ENCODE assay signal across 2 cellular contexts in genomic region chr2:119254601-119255080, GRCh38.
TF ChIP-seq lines count a peak whose summit lies in the region.

No MANE protein-coding gene starts in this region.

TF ChIP-seq in HCT116, 20 proteins besides CTCF, POLR2A, EP300 and RAD21:
- no peak for TF ChIP-seq YY1 (IDR thresholded peaks at IDR 0.05; ENCODE audit: extremely low read depth, insufficient replicate concordance, low read depth, low read length)
- no peak for TF ChIP-seq FOSL1 (IDR thresholded peaks at IDR 0.05; ENCODE audit: low read depth)
- no peak for TF ChIP-seq CBX3 (IDR thresholded peaks at IDR 0.05; ENCODE audit: low read depth)
- TF ChIP-seq EZH2 (IDR thresholded peaks at IDR 0.05): no peak
- TF ChIP-seq ATF3 (IDR thresholded peaks at IDR 0.05): no peak
- no peak for TF ChIP-seq ZNF274 (IDR thresholded peaks at IDR 0.05; ENCODE audit: low read depth, low read length)
- TF ChIP-seq, protein P1, sequence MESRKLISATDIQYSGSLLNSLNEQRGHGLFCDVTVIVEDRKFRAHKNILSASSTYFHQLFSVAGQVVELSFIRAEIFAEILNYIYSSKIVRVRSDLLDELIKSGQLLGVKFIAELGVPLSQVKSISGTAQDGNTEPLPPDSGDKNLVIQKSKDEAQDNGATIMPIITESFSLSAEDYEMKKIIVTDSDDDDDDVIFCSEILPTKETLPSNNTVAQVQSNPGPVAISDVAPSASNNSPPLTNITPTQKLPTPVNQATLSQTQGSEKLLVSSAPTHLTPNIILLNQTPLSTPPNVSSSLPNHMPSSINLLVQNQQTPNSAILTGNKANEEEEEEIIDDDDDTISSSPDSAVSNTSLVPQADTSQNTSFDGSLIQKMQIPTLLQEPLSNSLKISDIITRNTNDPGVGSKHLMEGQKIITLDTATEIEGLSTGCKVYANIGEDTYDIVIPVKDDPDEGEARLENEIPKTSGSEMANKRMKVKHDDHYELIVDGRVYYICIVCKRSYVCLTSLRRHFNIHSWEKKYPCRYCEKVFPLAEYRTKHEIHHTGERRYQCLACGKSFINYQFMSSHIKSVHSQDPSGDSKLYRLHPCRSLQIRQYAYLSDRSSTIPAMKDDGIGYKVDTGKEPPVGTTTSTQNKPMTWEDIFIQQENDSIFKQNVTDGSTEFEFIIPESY (IDR thresholded peaks at IDR 0.05; ENCODE audit: extremely low read depth, insufficient replicate concordance, low read length): no peak
- no peak for TF ChIP-seq POLR2AphosphoS5 (IDR thresholded peaks at IDR 0.05; ENCODE audit: low read depth, low read length)
- TF ChIP-seq SIN3A (IDR thresholded peaks at IDR 0.05; ENCODE audit: low read depth): no peak
- no peak for TF ChIP-seq MAX (IDR thresholded peaks at IDR 0.05)
- no peak for TF ChIP-seq ELF1 (IDR thresholded peaks at IDR 0.05; ENCODE audit: borderline replicate concordance, low read depth)
- TF ChIP-seq SRF (IDR thresholded peaks at IDR 0.05; ENCODE audit: low read depth): no peak
- TF ChIP-seq TCF7L2 (IDR thresholded peaks at IDR 0.05; ENCODE audit: borderline replicate concordance, extremely low read depth, insufficient read depth, insufficient read length): no peak
- no peak for TF ChIP-seq EZH2phosphoT487 (IDR thresholded peaks at IDR 0.05; ENCODE audit: borderline replicate concordance)
- TF ChIP-seq SP1 (IDR thresholded peaks at IDR 0.05; ENCODE audit: low read depth): no peak
- no peak for TF ChIP-seq JUND (IDR thresholded peaks at IDR 0.05)
- TF ChIP-seq CEBPB (IDR thresholded peaks at IDR 0.05; ENCODE audit: low read depth): no peak
- no peak for TF ChIP-seq EGR1 (IDR thresholded peaks at IDR 0.05; ENCODE audit: low read depth)
- no peak for TF ChIP-seq ZFX (IDR thresholded peaks at IDR 0.05)

TF ChIP-seq in WTC11, 78 proteins besides CTCF, POLR2A, EP300 and RAD21:
- TF ChIP-seq TEAD4 (CRISPR knock-in tag; IDR thresholded peaks at IDR 0.05): no peak
- no peak for TF ChIP-seq AFF4 (CRISPR knock-in tag; IDR thresholded peaks at IDR 0.05; ENCODE audit: borderline replicate concordance)
- TF ChIP-seq MXD4 (CRISPR knock-in tag; IDR thresholded peaks at IDR 0.05; ENCODE audit: borderline replicate concordance): no peak
- TF ChIP-seq CREM (CRISPR knock-in tag; IDR thresholded peaks at IDR 0.05): no peak
- no peak for TF ChIP-seq ELF4 (CRISPR knock-in tag; IDR thresholded peaks at IDR 0.05; ENCODE audit: low read depth)
- no peak for TF ChIP-seq ZNF396 (CRISPR knock-in tag; IDR thresholded peaks at IDR 0.05; ENCODE audit: borderline replicate concordance)
- no peak for TF ChIP-seq JAZF1 (CRISPR knock-in tag; IDR thresholded peaks at IDR 0.05)
- no peak for TF ChIP-seq PRRX2 (CRISPR knock-in tag; IDR thresholded peaks at IDR 0.05)
- TF ChIP-seq ZNF281 (CRISPR knock-in tag; IDR thresholded peaks at IDR 0.05): no peak
- no peak for TF ChIP-seq TP53 (CRISPR knock-in tag; IDR thresholded peaks at IDR 0.05)
- TF ChIP-seq ZNF425 (CRISPR knock-in tag; conservative IDR thresholded peaks at IDR 0.05): no peak
TF ChIP-seq in WTC11: peak in this region for 0.
